ENCODE assay signal across 19 cellular contexts in the genomic region with DNA sequence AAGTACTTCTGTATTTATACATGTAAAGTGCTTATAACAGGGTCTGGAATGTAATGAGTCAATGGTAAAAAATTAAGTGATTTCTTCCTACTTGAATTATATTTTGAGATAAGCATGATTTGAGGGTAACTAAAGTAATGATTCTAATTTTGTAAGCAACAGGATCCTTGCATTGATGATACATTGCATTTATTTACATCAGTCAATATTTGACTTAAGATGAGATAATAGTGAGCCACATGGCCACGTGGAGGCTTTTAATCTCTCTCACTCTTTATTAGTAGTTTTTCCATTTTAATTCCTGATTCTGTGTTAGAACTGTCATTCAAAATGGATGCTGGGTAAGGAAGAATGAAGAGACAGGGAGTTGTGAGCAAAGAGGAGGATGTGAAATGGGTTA.
DNase-seq lines count a peak whose midpoint lies in the region; ATAC-seq, FAIRE-seq and TF ChIP-seq lines count a peak whose summit lies in the region.
"Had no signal": no experiment of that assay in that cellular context is flagged by ENCODE, and none has a peak within 500 bp of the region (broad histone marks: within the 10 kb centered on the region; RNA-seq: fewer than 3 reads in every experiment).

No MANE protein-coding gene starts in this region.

- no peak for TF ChIP-seq POLR2A in endothelial cell of umbilical vein (IDR thresholded peaks at IDR 0.05; ENCODE audit: low read depth, low read length)

- no peak overlapping the region for H3K9ac ChIP-seq in endothelial cell of umbilical vein (replicated peaks; ENCODE audit: extremely low read depth, insufficient read depth, low read length)

- no peaks in the 10 kb centered on the region for H3K4me1 ChIP-seq in endothelial cell of umbilical vein (ENCODE audit: control insufficient read depth, extremely low read depth, insufficient read depth, low read length)

- H3K27me3 ChIP-seq in endothelial cell of umbilical vein (ENCODE audit: control insufficient read depth in 2 of 2, insufficient read depth in 2 of 2, low read length in 2 of 2) = no peaks in the 10 kb centered on the region

- CTCF ChIA-PET in endothelial cell of umbilical vein (lab: Charles Lee) = no interaction called here

- peak overlapping the region; percentile 59 for H2AFZ ChIP-seq in endothelial cell of umbilical vein (ENCODE audit: low read depth, low read length)

- H3K4me2 ChIP-seq in endothelial cell of umbilical vein (ENCODE audit: insufficient read depth, low read length) = no peak overlapping the region

- no peak overlapping the region for H3K4me3 ChIP-seq in endothelial cell of umbilical vein (replicated peaks in 1 of 3; ENCODE audit: insufficient read depth in 1 of 3, low read depth in 1 of 3, low read length in 3 of 3)

- H3K27ac ChIP-seq in endothelial cell of umbilical vein (ENCODE audit: insufficient read depth, low read depth, low read length) = no peak overlapping the region

- H3K9me1 ChIP-seq in endothelial cell of umbilical vein (replicated peaks; ENCODE audit: control insufficient read depth, extremely low read depth, insufficient read depth, low read length) = no peaks in the 10 kb centered on the region

- no peaks in the 10 kb centered on the region for H3K36me3 Mint-ChIP-seq in activated naive CD4-positive, alpha-beta T cell treated with anti-CD3 and anti-CD28 coated beads, Interleukin-2, amount 50 U/mL, for 24 hours
- no peaks in the 10 kb centered on the region for H3K36me3 Mint-ChIP-seq in activated naive CD4-positive, alpha-beta T cell treated with anti-CD3 and anti-CD28 coated beads, Interleukin-2, amount 50 U/mL, for 72 hours
- H3K36me3 Mint-ChIP-seq: CD4-positive, alpha-beta memory T cell had no signal

- intact Hi-C loops in endothelial cell of umbilical vein (cut with micrococcal nuclease) = no loop called here

- no peak overlapping the region for H3K4me3 Mint-ChIP-seq in activated naive CD4-positive, alpha-beta T cell treated with anti-CD3 and anti-CD28 coated beads, Interleukin-2, amount 50 U/mL, for 24 hours
- H3K4me3 Mint-ChIP-seq: CD4-positive, alpha-beta memory T cell; HFFc6 had no signal

- H3K9me3 Mint-ChIP-seq in activated naive CD4-positive, alpha-beta T cell treated with anti-CD3 and anti-CD28 coated beads, Interleukin-2, amount 50 U/mL, for 24 hours = peaks cover 12% of the 10 kb centered on the region
- peaks cover 10 to 23% of the 10 kb centered on the region in 2 donors for H3K9me3 Mint-ChIP-seq in activated naive CD4-positive, alpha-beta T cell treated with anti-CD3 and anti-CD28 coated beads, Interleukin-2, amount 50 U/mL, for 72 hours

- DNase-seq in activated naive CD4-positive, alpha-beta T cell treated with anti-CD3 and anti-CD28 coated beads, Interleukin-2, amount 50 U/mL, for 72 hours (ENCODE audit: low spot score in 2 of 2) = no peak
- DNase-seq in M059J (ENCODE audit: low read depth) = peak; percentile 9
- DNase-seq in endothelial cell of umbilical vein (ENCODE audit: low read depth, low spot score) = no peak
- no peak for DNase-seq in GDM1 (lab: John Stamatoyannopoulos, UW)
- DNase-seq in KG1 (lab: John Stamatoyannopoulos, UW) = no peak
- no peak for DNase-seq in RKO (ENCODE audit: low spot score)
- DNase-seq: CD4-positive, alpha-beta memory T cell; DMS153; HFFc6; MM.1S; NCI-H1092; NCI-H1436 treated with DMSO at 0.1 percent for 48 hours; NCI-H2029; NCI-H526; NK-92 treated with Interleukin-12 subunit alpha and Interleukin-12 subunit beta, amount 100 ng/mL, for 24 hours; RPMI8226; SHP77 treated with DMSO at 0.1 percent for 48 hours had no signal

- no peaks in the 10 kb centered on the region for H3K9me3 ChIP-seq in endothelial cell of umbilical vein (replicated peaks; ENCODE audit: control insufficient read depth, insufficient read depth, low read length)

- H4K20me1 ChIP-seq in endothelial cell of umbilical vein (replicated peaks; ENCODE audit: control insufficient read depth, extremely low read depth, insufficient read depth, low read length) = no peaks in the 10 kb centered on the region

- H3K79me2 ChIP-seq in endothelial cell of umbilical vein (ENCODE audit: control insufficient read depth, insufficient read depth, low read length) = no peaks in the 10 kb centered on the region

- H3K4me1 Mint-ChIP-seq in activated naive CD4-positive, alpha-beta T cell treated with anti-CD3 and anti-CD28 coated beads, Interleukin-2, amount 50 U/mL, for 24 hours = no peaks in the 10 kb centered on the region
- H3K4me1 Mint-ChIP-seq: CD4-positive, alpha-beta memory T cell had no signal

- FAIRE-seq in endothelial cell of umbilical vein (lab: Jason Lieb, UNC) = no peak
- FAIRE-seq: H54 had no signal

- no peak for ATAC-seq in activated naive CD4-positive, alpha-beta T cell treated with anti-CD3 and anti-CD28 coated beads, Interleukin-2, amount 50 U/mL, for 72 hours

- dilution Hi-C loops in endothelial cell of umbilical vein (cut with MboI; ENCODE audit: extremely low pct_ligation_motif_present, low sequenced_read_pairs) = no loop called here

- no peak for TF ChIP-seq CTCF in endothelial cell of umbilical vein (IDR thresholded peaks at IDR 0.05; ENCODE audit: extremely low read depth in 1 of 2, insufficient read depth in 1 of 2, low read depth in 1 of 2, low read length in 2 of 2)

- no peaks in the 10 kb centered on the region for H3K36me3 ChIP-seq in endothelial cell of umbilical vein (ENCODE audit: control insufficient read depth in 2 of 2, extremely low read depth in 1 of 2, insufficient read depth in 2 of 2, low read length in 2 of 2)

- no TSS peak for BruUV-seq in endothelial cell of umbilical vein (replicated peaks; lab: Mats Ljungman, UMichigan)

- POLR2A ChIA-PET in endothelial cell of umbilical vein (lab: Charles Lee) = no interaction called here

- H3K27ac Mint-ChIP-seq in activated naive CD4-positive, alpha-beta T cell treated with anti-CD3 and anti-CD28 coated beads, Interleukin-2, amount 50 U/mL, for 24 hours = peak overlapping the region; percentile 15
- H3K27ac Mint-ChIP-seq in activated naive CD4-positive, alpha-beta T cell treated with anti-CD3 and anti-CD28 coated beads, Interleukin-2, amount 50 U/mL, for 72 hours = no peak overlapping the region
- H3K27ac Mint-ChIP-seq: CD4-positive, alpha-beta memory T cell; HFFc6 had no signal

- peaks cover 2% of the 10 kb centered on the region for H3K27me3 Mint-ChIP-seq in activated naive CD4-positive, alpha-beta T cell treated with anti-CD3 and anti-CD28 coated beads, Interleukin-2, amount 50 U/mL, for 24 hours
- H3K27me3 Mint-ChIP-seq: CD4-positive, alpha-beta memory T cell had no signal

TF ChIP-seq in endothelial cell of umbilical vein, 7 proteins besides CTCF, POLR2A, EP300 and RAD21:
- TF ChIP-seq JUN (IDR thresholded peaks at IDR 0.05; ENCODE audit: borderline replicate concordance, insufficient read depth, insufficient read length, low read depth) (no peak), FOS (IDR thresholded peaks at IDR 0.05; ENCODE audit: borderline replicate concordance, insufficient read depth, low read length) (no peak), GATA2 (IDR thresholded peaks at IDR 0.05; ENCODE audit: insufficient read depth, insufficient read length, low read depth, low read length) (no peak), MYC (IDR thresholded peaks at IDR 0.05; ENCODE audit: low read depth, low read length) (no peak), EZH2 (IDR thresholded peaks at IDR 0.05; ENCODE audit: borderline replicate concordance, low read depth, low read length, severe bottlenecking) (no peak)
- TF ChIP-seq, protein P1, sequence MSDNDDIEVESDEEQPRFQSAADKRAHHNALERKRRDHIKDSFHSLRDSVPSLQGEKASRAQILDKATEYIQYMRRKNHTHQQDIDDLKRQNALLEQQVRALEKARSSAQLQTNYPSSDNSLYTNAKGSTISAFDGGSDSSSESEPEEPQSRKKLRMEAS (IDR thresholded peaks at IDR 0.05; ENCODE audit: insufficient read depth, insufficient read length) = no peak
